In the genomic region with DNA sequence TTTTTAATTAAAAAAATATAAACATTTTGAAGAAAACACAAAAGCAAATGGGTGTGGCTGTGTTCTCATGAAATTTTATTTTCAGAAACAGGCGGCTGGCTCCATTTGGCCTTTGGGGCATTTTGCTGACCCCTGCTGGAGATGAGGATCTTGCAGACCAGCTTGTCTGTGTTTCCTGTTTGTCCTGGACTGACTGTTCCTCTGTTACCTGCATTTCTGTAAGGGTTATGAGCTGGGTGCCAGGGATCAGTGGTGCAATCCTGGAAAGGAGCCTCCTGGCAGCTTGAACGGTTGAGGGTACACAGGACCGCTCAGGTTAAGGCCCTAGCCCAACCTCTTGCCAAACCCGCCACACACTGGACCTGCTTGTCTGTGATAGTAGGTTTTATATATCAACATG, we compare ENCODE assay signal across 10 cellular contexts. TPM values are rescaled to one million over a fixed set of nuclear protein-coding genes. Genes with fewer than 3 reads are reported as not detected.
DNase-seq lines count a peak whose midpoint lies in the region; ATAC-seq and TF ChIP-seq lines count a peak whose summit lies in the region.
"Had no signal": no experiment of that assay in that cellular context is flagged by ENCODE, and none has a peak within 500 bp of the region (broad histone marks: within the 10 kb centered on the region; RNA-seq: fewer than 3 reads in every experiment).

No MANE protein-coding gene starts in this region.

- H3K4me3 ChIP-seq in AG04449 (ENCODE audit: low read depth, low read length) (no peak overlapping the region), GM12865 (ENCODE audit: low read depth, low read length) (no peak overlapping the region), OCI-LY3 (ENCODE audit: low read length) (no peak overlapping the region), epithelial cell of proximal tubule (ENCODE audit: low read depth, low read length) (no peak overlapping the region)

- no peak overlapping the region for H3K4me2 ChIP-seq in OCI-LY3 (ENCODE audit: low read length)

- H3K79me2 ChIP-seq in OCI-LY3 (ENCODE audit: low read length): no peaks in the 10 kb centered on the region

- H4K20me1 ChIP-seq in OCI-LY3 (ENCODE audit: insufficient read depth, low read length): no peaks in the 10 kb centered on the region

- DNase-seq in AG04449 (ENCODE audit: low read depth, low spot score): no peak
- DNase-seq in GM12865 (ENCODE audit: low read depth): peak; percentile 50
- no peak for DNase-seq in epithelial cell of proximal tubule (ENCODE audit: low read depth)
- no peak for DNase-seq in NOMO-1 (lab: John Stamatoyannopoulos, UW; ENCODE audit: unreplicated experiment in 2 of 2)
- DNase-seq: anterior cingulate cortex, small intestine had no signal

- H3K9me3 ChIP-seq in OCI-LY3 (ENCODE audit: insufficient read depth, low read length): no peaks in the 10 kb centered on the region

- peak; percentile 15 for TF ChIP-seq CTCF in AG04449 (IDR thresholded peaks at IDR 0.05; ENCODE audit: insufficient read depth, low read length, missing control alignments)
- TF ChIP-seq CTCF in GM12865 (IDR thresholded peaks at IDR 0.05; ENCODE audit: insufficient read depth, low read depth, low read length, missing control alignments): peak; percentile 39
- peak; percentile 41 for TF ChIP-seq CTCF in OCI-LY3 (IDR thresholded peaks at IDR 0.05; ENCODE audit: low read depth, low read length)
- peak; percentile 47 for TF ChIP-seq CTCF in epithelial cell of proximal tubule (conservative IDR thresholded peaks at IDR 0.05; ENCODE audit: low read depth, low read length)

- H3K36me3 ChIP-seq in OCI-LY3 (replicated peaks; ENCODE audit: low read depth, low read length): no peaks in the 10 kb centered on the region

- no peak overlapping the region for H2AFZ ChIP-seq in OCI-LY3 (ENCODE audit: low read depth, low read length)

- POLR2A ChIA-PET in AG04449 (lab: Yijun Ruan, JAX): no interaction called here

- CTCF ChIA-PET in AG04449 (lab: Yijun Ruan, JAX): interaction anchor here (0.9 to 4.5 kb wide), 5 partner anchors 8 to 438 kb away, joined by 3 to 19 read pairs (median 5); no protein-coding TSS in a partner anchor

- H3K9ac ChIP-seq in OCI-LY3 (ENCODE audit: low read length): no peak overlapping the region

- H3K4me1 ChIP-seq in OCI-LY3 (ENCODE audit: low read length): peaks cover 8% of the 10 kb centered on the region; the same call in 1 of the 2 replicates

- ATAC-seq in HG03139 (IDR thresholded peaks at IDR 0.05; ENCODE audit: unreplicated experiment) (no peak), GM21723 (IDR thresholded peaks at IDR 0.05; ENCODE audit: unreplicated experiment) (no peak), HG03378 (IDR thresholded peaks at IDR 0.05; ENCODE audit: unreplicated experiment) (no peak)

- H3K27ac ChIP-seq in OCI-LY3 (ENCODE audit: low read length): no peak overlapping the region

- H3K27me3 ChIP-seq in OCI-LY3 (ENCODE audit: low read depth, low read length): no peaks in the 10 kb centered on the region

RNA-seq across cellular contexts. Expression of a gene that starts 49.9 kb away (rescaled TPM):
- 19.6 and 23.4 TPM in 2 replicates for total RNA-seq in epithelial cell of proximal tubule
